ENCODE assay signal across 10 cellular contexts in genomic region chr10:60817135-60817805, GRCh38. TPM values are rescaled to one million over a fixed set of nuclear protein-coding genes. Genes with fewer than 3 reads are reported as not detected.
DNase-seq lines count a peak whose midpoint lies in the region; ATAC-seq and TF ChIP-seq lines count a peak whose summit lies in the region.
"Had no signal": no experiment of that assay in that cellular context is flagged by ENCODE, and none has a peak within 500 bp of the region (broad histone marks: within the 10 kb centered on the region; RNA-seq: fewer than 3 reads in every experiment).

No MANE protein-coding gene starts in this region.

- no peaks in the 10 kb centered on the region for H3K9me3 ChIP-seq in adrenal gland (replicated peaks in 1 of 3)
- no peaks in the 10 kb centered on the region for H3K9me3 ChIP-seq in skeletal muscle tissue (ENCODE audit: control insufficient read depth in 3 of 3, low read length in 3 of 3)
- H3K9me3 ChIP-seq: Caco-2 had no signal

- ATAC-seq in GM21528 (IDR thresholded peaks at IDR 0.05; ENCODE audit: low FRiP score, unreplicated experiment) (no peak), HG03095 (IDR thresholded peaks at IDR 0.05; ENCODE audit: unreplicated experiment) (no peak)

- no peaks in the 10 kb centered on the region for H3K27me3 ChIP-seq in adrenal gland
- no peaks in the 10 kb centered on the region for H3K27me3 ChIP-seq in skeletal muscle tissue (ENCODE audit: control insufficient read depth in 3 of 3, insufficient read depth in 3 of 3, low read length in 3 of 3)

- H3K27ac ChIP-seq in adrenal gland: peak overlapping the region in 3 of 5 donors; percentile 26 to 50 (median 49)
- H3K27ac ChIP-seq in skeletal muscle tissue (ENCODE audit: low read depth, low read length): peak overlapping the region; percentile 37

- TF ChIP-seq CTCF in adrenal gland (IDR thresholded peaks at IDR 0.05): no peak

- H3K9ac ChIP-seq in skeletal muscle tissue (ENCODE audit: low read depth in 1 of 3, low read length in 3 of 3): no peak overlapping the region

- intact Hi-C loops in adrenal gland (cut with DNase I): loop anchor here (5.0 to 10.0 kb wide), 3 partner anchors 145 to 768 kb away; no protein-coding TSS in a partner anchor

- 54 to 70% (median 65%) methylated on average over 5 of the region's 5 CpGs for WGBS in adrenal gland, 4 donors

- TF ChIP-seq POLR2A in adrenal gland (IDR thresholded peaks at IDR 0.05): no peak

- H3K4me1 ChIP-seq in adrenal gland (replicated peaks in 1 of 2) (peaks cover 6 to 19% of the 10 kb centered on the region in 2 donors), skeletal muscle tissue (ENCODE audit: control insufficient read depth in 3 of 3, insufficient read depth in 3 of 3, low read length in 3 of 3) (peaks cover 16 to 21% (median 17%) of the 10 kb centered on the region in 3 donors)
- H3K4me1 ChIP-seq: Caco-2 had no signal

- no peaks in the 10 kb centered on the region for H3K36me3 ChIP-seq in adrenal gland (replicated peaks in 1 of 2)
- no peaks in the 10 kb centered on the region for H3K36me3 ChIP-seq in skeletal muscle tissue (ENCODE audit: control insufficient read depth in 3 of 3, insufficient read depth in 3 of 3, low read length in 3 of 3)

- H3K4me3 ChIP-seq in adrenal gland (no peak overlapping the region), skeletal muscle tissue (ENCODE audit: low read length in 3 of 3) (no peak overlapping the region)

- DNase-seq in GM04504 (ENCODE audit: low read depth) (peak; percentile 44), adrenal gland (peak in 5 of 7 donors; percentile 22 to 55 (median 28)), inferior parietal cortex (ENCODE audit: extremely low spot score) (peak; percentile 45), GOT3 (lab: John Stamatoyannopoulos, UW) (no peak), dedifferentiated amniotic fluid mesenchymal stem cell (ENCODE audit: extremely low spot score) (no peak)
- DNase-seq: activated CD4-positive, alpha-beta T cell treated with anti-CD3 and anti-CD28 coated beads, Interleukin-2, amount 50 U/mL, for 1 hour had no signal

RNA-seq across cellular contexts. Expression of gene CDK1, which starts 39.0 kb away (rescaled TPM):
- total RNA-seq in adrenal gland (1 to 10 TPM; 1.1 to 5.4 (median 2.4) TPM), skeletal muscle tissue (17.2 TPM)
- polyA plus RNA-seq in adrenal gland: 1 to 10 TPM; 1.1 to 4.3 (median 1.5) TPM

Comparison
In these comparisons a context has a peak if more than half of its experiments do, and no peak if none do; other contexts are left out.
1. DNase-seq: peak in GM04504 (single experiment), adrenal gland (5 of 7) and inferior parietal cortex (single experiment); none in GOT3 (single experiment) and dedifferentiated amniotic fluid mesenchymal stem cell (single experiment).